ENCODE assay signal across 14 cellular contexts in genomic region chr12:22978962-22979361, GRCh38.
DNase-seq lines count a peak whose midpoint lies in the region; ATAC-seq and TF ChIP-seq lines count a peak whose summit lies in the region.
"Had no signal": no experiment of that assay in that cellular context is flagged by ENCODE, and none has a peak within 500 bp of the region (broad histone marks: within the 10 kb centered on the region; RNA-seq: fewer than 3 reads in every experiment).

No MANE protein-coding gene starts in this region.

- intact Hi-C loops in right lobe of liver (cut with DNase I): no loop called here
- intact Hi-C loops in ovary (cut with DNase I): no loop called here

- DNase-seq in HPDE6-E6E7 (ENCODE audit: extremely low spot score) (peak; percentile 80), amniotic stem cell (lab: John Stamatoyannopoulos, UW) (peak; percentile 27), glomerular visceral epithelial cell (ENCODE audit: extremely low spot score) (peak; percentile 97), right lobe of liver (no peak), KG1 (lab: John Stamatoyannopoulos, UW) (no peak), glutamatergic neuron (no peak), ovary (no peak)
- DNase-seq: GF-D8, left lung, occipital lobe, OCI-M1 had no signal

- H3K27ac Mint-ChIP-seq in glutamatergic neuron (ENCODE audit: unreplicated experiment): no peak overlapping the region
- H3K27ac Mint-ChIP-seq: B cell, IgD-negative memory B cell had no signal

- TF ChIP-seq POLR2A in right lobe of liver (IDR thresholded peaks at IDR 0.05): no peak
- no peak for TF ChIP-seq POLR2A in ovary (IDR thresholded peaks at IDR 0.05)

- no peaks in the 10 kb centered on the region for H3K36me3 Mint-ChIP-seq in glutamatergic neuron (ENCODE audit: unreplicated experiment)
- H3K36me3 Mint-ChIP-seq: IgD-negative memory B cell had no signal

- H2AFZ ChIP-seq in ACC112 (ENCODE audit: low read length, unreplicated experiment): no peak overlapping the region

- TF ChIP-seq CTCF in right lobe of liver (IDR thresholded peaks at IDR 0.05) (no peak), glutamatergic neuron (IDR thresholded peaks at IDR 0.05; ENCODE audit: partially characterized antibody, unreplicated experiment) (no peak), ovary (IDR thresholded peaks at IDR 0.05) (no peak)

- ATAC-seq in right lobe of liver: no peak
- ATAC-seq: left lung had no signal

- H3K27ac ChIP-seq in ACC112 (ENCODE audit: low read depth, low read length) (peak overlapping the region; percentile 57), right lobe of liver (no peak overlapping the region), ovary (no peak overlapping the region)
- H3K27ac ChIP-seq: left lung had no signal

- H3K4me3 ChIP-seq in ACC112 (ENCODE audit: low read depth, low read length) (no peak overlapping the region), right lobe of liver (no peak overlapping the region), ovary (no peak overlapping the region)
- H3K4me3 ChIP-seq: left lung had no signal

- H3K36me3 ChIP-seq in ACC112 (ENCODE audit: insufficient read depth, low read length) (no peaks in the 10 kb centered on the region), right lobe of liver (no peaks in the 10 kb centered on the region), ovary (no peaks in the 10 kb centered on the region)
- H3K36me3 ChIP-seq: left lung had no signal

- H3K79me2 ChIP-seq in ACC112 (ENCODE audit: control insufficient read depth, insufficient read depth, low read length, unreplicated experiment): no peaks in the 10 kb centered on the region

- no peaks in the 10 kb centered on the region for H3K4me1 Mint-ChIP-seq in glutamatergic neuron (ENCODE audit: low read depth, unreplicated experiment)
- H3K4me1 Mint-ChIP-seq: B cell, IgD-negative memory B cell had no signal

- no peaks in the 10 kb centered on the region for H3K9me3 Mint-ChIP-seq in glutamatergic neuron (ENCODE audit: unreplicated experiment)

- H3K9me3 ChIP-seq in right lobe of liver (no peaks in the 10 kb centered on the region), ovary (no peaks in the 10 kb centered on the region)
- H3K9me3 ChIP-seq: left lung had no signal

- H3K4me1 ChIP-seq in ACC112 (ENCODE audit: control insufficient read depth, insufficient read depth, low read length, unreplicated experiment): peaks cover 38% of the 10 kb centered on the region
- no peaks in the 10 kb centered on the region for H3K4me1 ChIP-seq in right lobe of liver
- H3K4me1 ChIP-seq in ovary (ENCODE audit: insufficient read depth): no peaks in the 10 kb centered on the region
- H3K4me1 ChIP-seq: left lung had no signal

- no peaks in the 10 kb centered on the region for H3K27me3 Mint-ChIP-seq in glutamatergic neuron (ENCODE audit: unreplicated experiment)

- WGBS in right lobe of liver (ENCODE audit: insufficient coverage, low coverage, low lambda C conversion rate, missing lambda C conversion rate): 46% methylated on average over 2 of the region's 2 CpGs
- WGBS in ovary, 3 donors: 65 to 73% (median 71%) methylated on average over 2 of the region's 2 CpGs

- H3K4me3 Mint-ChIP-seq in glutamatergic neuron (ENCODE audit: unreplicated experiment): no peak overlapping the region
- H3K4me3 Mint-ChIP-seq: B cell, IgD-negative memory B cell had no signal

- H3K27me3 ChIP-seq in ACC112 (ENCODE audit: insufficient read depth, low read length) (no peaks in the 10 kb centered on the region), right lobe of liver (no peaks in the 10 kb centered on the region), ovary (no peaks in the 10 kb centered on the region)

- no peak for TF ChIP-seq EP300 in ovary (IDR thresholded peaks at IDR 0.05)

Comparison
In these comparisons a context has a peak if more than half of its experiments do, and no peak if none do; other contexts are left out.
1. DNase-seq: peak in HPDE6-E6E7 (single experiment), amniotic stem cell (single experiment) and glomerular visceral epithelial cell (single experiment); none in right lobe of liver (0 of 3), KG1 (single experiment), glutamatergic neuron (single experiment) and ovary (0 of 5).